2 cellular contexts compared by ENCODE assay signal in genomic region chr19:43726736-43727592, GRCh38.
A peak's percentile ranks its signal among the peaks of the same experiment; 100 is the strongest.
TF ChIP-seq lines count a peak whose summit lies in the region.

No MANE protein-coding gene starts in this region.

TF ChIP-seq in IMR-90, 13 proteins besides CTCF, POLR2A, EP300 and RAD21:
- no peak for TF ChIP-seq SMC3 (IDR thresholded peaks at IDR 0.05; ENCODE audit: low read depth, low read length)
- no peak for TF ChIP-seq USF2 (IDR thresholded peaks at IDR 0.05; ENCODE audit: low read depth, low read length)
- TF ChIP-seq MAZ (IDR thresholded peaks at IDR 0.05; ENCODE audit: borderline replicate concordance, low read depth, low read length), result no peak
- no peak for TF ChIP-seq MXI1 (IDR thresholded peaks at IDR 0.05; ENCODE audit: borderline replicate concordance, low read depth, low read length)
- TF ChIP-seq CEBPB (IDR thresholded peaks at IDR 0.05; ENCODE audit: low read depth, low read length), result no peak
- no peak for TF ChIP-seq RFX5 (IDR thresholded peaks at IDR 0.05; ENCODE audit: low read depth, low read length)
- TF ChIP-seq MAFK (IDR thresholded peaks at IDR 0.05; ENCODE audit: low read depth, low read length), result no peak
- no peak for TF ChIP-seq FOS (IDR thresholded peaks at IDR 0.05; ENCODE audit: low read depth, low read length)
- no peak for TF ChIP-seq BHLHE40 (IDR thresholded peaks at IDR 0.05; ENCODE audit: low read depth, low read length)
- no peak for TF ChIP-seq CHD1 (IDR thresholded peaks at IDR 0.05; ENCODE audit: low read depth, low read length)
- no peak for TF ChIP-seq NFE2L2 (IDR thresholded peaks at IDR 0.05; ENCODE audit: low read depth, low read length)
- no peak for TF ChIP-seq RCOR1 (IDR thresholded peaks at IDR 0.05; ENCODE audit: insufficient replicate concordance, low read length)
- no peak for TF ChIP-seq ELK1 (IDR thresholded peaks at IDR 0.05; ENCODE audit: borderline replicate concordance, low read depth, low read length)

TF ChIP-seq in GM12878, 131 proteins besides CTCF, POLR2A, EP300 and RAD21:
- TF ChIP-seq HDAC6 (IDR thresholded peaks at IDR 0.05; ENCODE audit: unreplicated experiment) (no peak), EED (IDR thresholded peaks at IDR 0.05; ENCODE audit: low read depth) (0 out of 2 replicates have a peak, but pooled peaks have one; percentile 26), RUNX3 (IDR thresholded peaks at IDR 0.05; ENCODE audit: low read length) (peak; percentile 51; the same call in 1 of the 2 replicates), CHD2 (IDR thresholded peaks at IDR 0.05; ENCODE audit: borderline replicate concordance, low read depth, low read length) (no peak), IKZF1 (conservative IDR thresholded peaks at IDR 0.05) (peak; percentile 14; the same call in 1 of the 2 replicates)
TF ChIP-seq in GM12878: peak in this region for 3.
